9 cellular contexts compared by ENCODE assay signal in the genomic region with DNA sequence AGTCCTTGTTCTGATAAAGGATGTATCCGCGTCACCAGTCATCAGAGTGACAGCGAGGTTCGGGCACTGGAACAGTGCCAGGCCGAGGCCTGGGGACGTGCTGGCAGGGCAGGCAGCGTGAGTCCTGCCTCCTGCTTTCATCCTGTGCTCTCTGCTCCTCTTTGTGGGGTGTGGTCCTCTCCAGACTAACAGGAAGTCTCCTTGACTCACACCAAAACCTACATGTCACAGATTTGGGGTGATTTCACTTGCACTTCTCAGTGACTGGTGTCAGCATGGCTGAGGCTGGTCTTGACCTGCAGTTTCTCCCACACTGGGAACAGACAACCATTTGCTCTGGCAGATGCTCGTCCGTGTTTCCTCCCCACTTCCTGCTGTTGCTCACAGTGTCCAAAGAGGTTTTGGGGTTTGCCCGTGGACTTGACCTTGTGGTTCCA. TPM values are rescaled to one million over a fixed set of nuclear protein-coding genes. Genes with fewer than 3 reads are reported as not detected.
DNase-seq lines count a peak whose midpoint lies in the region; ATAC-seq, FAIRE-seq and TF ChIP-seq lines count a peak whose summit lies in the region.
"Had no signal": no experiment of that assay in that cellular context is flagged by ENCODE, and none has a peak within 500 bp of the region (broad histone marks: within the 10 kb centered on the region; RNA-seq: fewer than 3 reads in every experiment).

No MANE protein-coding gene starts in this region.

- WGBS in pancreas, 2 donors = 58 to 68% methylated on average over 10 of the region's 10 CpGs
- 92 to 98% methylated on average over 8 to 10 of the region's 10 CpGs for WGBS in endodermal cell (ENCODE audit: insufficient coverage in 1 of 2, insufficient read length in 1 of 2), 2 experiments

- H3K36me3 ChIP-seq in pancreas = no peaks in the 10 kb centered on the region
- no peaks in the 10 kb centered on the region for H3K36me3 ChIP-seq in endodermal cell (ENCODE audit: control insufficient read depth, insufficient read depth, low read length)

- H3K4me3 ChIP-seq in pancreas (no peak overlapping the region), endodermal cell (ENCODE audit: low read length) (no peak overlapping the region)

- no peaks in the 10 kb centered on the region for H3K9me3 Mint-ChIP-seq in activated T-helper 17 cell treated with anti-CD3 and anti-CD28 coated beads, Interleukin-2, amount 50 U/mL, for 72 hours
- no peaks in the 10 kb centered on the region for H3K9me3 Mint-ChIP-seq in endodermal cell

- no peaks in the 10 kb centered on the region for H3K4me1 ChIP-seq in pancreas
- no peaks in the 10 kb centered on the region for H3K4me1 ChIP-seq in endodermal cell (ENCODE audit: control insufficient read depth, insufficient read depth, low read length)

- H3K9me3 ChIP-seq in pancreas = no peaks in the 10 kb centered on the region
- no peaks in the 10 kb centered on the region for H3K9me3 ChIP-seq in endodermal cell (ENCODE audit: control insufficient read depth, low read length)

- no peaks in the 10 kb centered on the region for H3K27me3 ChIP-seq in pancreas
- H3K27me3 ChIP-seq in endodermal cell (ENCODE audit: control insufficient read depth, insufficient read depth, low read length, poor library complexity, severe bottlenecking) = no peaks in the 10 kb centered on the region

- H3K36me3 Mint-ChIP-seq in activated T-helper 17 cell treated with anti-CD3 and anti-CD28 coated beads, Interleukin-2, amount 50 U/mL, for 72 hours (ENCODE audit: low read depth) = peaks cover 4% of the 10 kb centered on the region
- no peaks in the 10 kb centered on the region for H3K36me3 Mint-ChIP-seq in endodermal cell (ENCODE audit: low read depth)

- DNase-seq in GM13976 (ENCODE audit: low spot score) (peak; percentile 74), NOMO-1 treated with DMSO at 0.1 percent for 48 hours (lab: John Stamatoyannopoulos, UW; ENCODE audit: unreplicated experiment) (peak; percentile 54), pancreas (no peak), NCI-H187 treated with DMSO at 0.1 percent for 48 hours (lab: John Stamatoyannopoulos, UW) (no peak), glomerular visceral epithelial cell (ENCODE audit: extremely low spot score) (no peak), endodermal cell (no peak)

- H3K9ac ChIP-seq in endodermal cell (ENCODE audit: extremely low read depth, low read length, poor library complexity, severe bottlenecking) = no peak overlapping the region

- no peak for TF ChIP-seq CTCF in GM13976 (IDR thresholded peaks at IDR 0.05; ENCODE audit: borderline replicate concordance, control extremely low read depth, extremely low read depth, insufficient read depth, missing control alignments)
- TF ChIP-seq CTCF in pancreas (IDR thresholded peaks at IDR 0.05) = no peak
- TF ChIP-seq CTCF in endodermal cell (conservative IDR thresholded peaks at IDR 0.05) = no peak

- no peaks in the 10 kb centered on the region for H3K27me3 Mint-ChIP-seq in activated T-helper 17 cell treated with anti-CD3 and anti-CD28 coated beads, Interleukin-2, amount 50 U/mL, for 72 hours
- H3K27me3 Mint-ChIP-seq in endodermal cell (ENCODE audit: insufficient read depth) = no peaks in the 10 kb centered on the region

- ATAC-seq in HG02588 (IDR thresholded peaks at IDR 0.05; ENCODE audit: unreplicated experiment) (peak; percentile 63), pancreas (peak in 3 of 4 donors; percentile 14 to 70 (median 33))
- peak; percentile 81 for ATAC-seq in activated T-helper 17 cell treated with anti-CD3 and anti-CD28 coated beads, Interleukin-2, amount 50 U/mL, for 72 hours (replicated peaks)

- peak overlapping the region; percentile 59 for H3K4me3 Mint-ChIP-seq in activated T-helper 17 cell treated with anti-CD3 and anti-CD28 coated beads, Interleukin-2, amount 50 U/mL, for 72 hours
- no peak overlapping the region for H3K4me3 Mint-ChIP-seq in endodermal cell

- peak overlapping the region; percentile 72 for H3K27ac Mint-ChIP-seq in activated T-helper 17 cell treated with anti-CD3 and anti-CD28 coated beads, Interleukin-2, amount 50 U/mL, for 72 hours
- no peak overlapping the region for H3K27ac Mint-ChIP-seq in endodermal cell

- no peak overlapping the region for H3K27ac ChIP-seq in pancreas
- H3K27ac ChIP-seq in endodermal cell (ENCODE audit: low read depth, low read length) = no peak overlapping the region

- FAIRE-seq in pancreas (lab: Jason Lieb, UNC) = no peak

- intact Hi-C loops in pancreas (cut with DNase I) = no loop called here

- in situ Hi-C loops in GM13976 (cut with MboI; ENCODE audit: low sequenced_read_pairs, unreplicated experiment) = no loop called here

- peaks cover 33% of the 10 kb centered on the region for H3K4me1 Mint-ChIP-seq in activated T-helper 17 cell treated with anti-CD3 and anti-CD28 coated beads, Interleukin-2, amount 50 U/mL, for 72 hours
- H3K4me1 Mint-ChIP-seq in endodermal cell = no peaks in the 10 kb centered on the region

RNA-seq across cellular contexts. Expression of gene NLRP3, which starts 8.8 kb away (rescaled TPM):
- 1 to 10 TPM in 1 of 2 donors, under 1 TPM in 1; 0.50 to 6.6 TPM for total RNA-seq in activated T-helper 17 cell treated with anti-CD3 and anti-CD28 coated beads, Interleukin-2, amount 50 U/mL, for 72 hours
- 1 to 10 TPM in 2 of 6 donors, under 1 TPM in 4; 0.09 to 3.8 (median 0.68) TPM for total RNA-seq in pancreas
- polyA plus RNA-seq in pancreas = under 1 TPM; 0.19 to 0.38 TPM
- total RNA-seq in endodermal cell = under 1 TPM in 1 of 2 donors, not detected in 1; 0.09 TPM
- 0.14 TPM for polyA plus RNA-seq in endodermal cell (2013, experiment 1 of 2)
- 0.21 TPM for polyA plus RNA-seq in endodermal cell (2013, experiment 2 of 2)

RNA-seq across cellular contexts. Expression of gene OR2B11, which starts 50.7 kb away (rescaled TPM):
- total RNA-seq in activated T-helper 17 cell treated with anti-CD3 and anti-CD28 coated beads, Interleukin-2, amount 50 U/mL, for 72 hours = not detected
- not detected for total RNA-seq in pancreas
- not detected for polyA plus RNA-seq in pancreas
- not detected for total RNA-seq in endodermal cell
- polyA plus RNA-seq in endodermal cell (2013, experiment 1 of 2) = not detected
- polyA plus RNA-seq in endodermal cell (2013, experiment 2 of 2) = not detected
- total RNA-seq: renal cortical epithelial cell had no signal

Comparison
In these comparisons a context has a peak if more than half of its experiments do, and no peak if none do; other contexts are left out.
1. DNase-seq: peak in GM13976 (single experiment) and NOMO-1 treated with DMSO at 0.1 percent for 48 hours (single experiment); none in pancreas (0 of 6), NCI-H187 treated with DMSO at 0.1 percent for 48 hours (single experiment), glomerular visceral epithelial cell (single experiment) and endodermal cell (single experiment).
2. Peak in every context shown above with its lines, with median percentiles within 50 percentile points of each other: ATAC-seq.